Comparison of ENCODE assay signal across 10 cellular contexts in the genomic region with DNA sequence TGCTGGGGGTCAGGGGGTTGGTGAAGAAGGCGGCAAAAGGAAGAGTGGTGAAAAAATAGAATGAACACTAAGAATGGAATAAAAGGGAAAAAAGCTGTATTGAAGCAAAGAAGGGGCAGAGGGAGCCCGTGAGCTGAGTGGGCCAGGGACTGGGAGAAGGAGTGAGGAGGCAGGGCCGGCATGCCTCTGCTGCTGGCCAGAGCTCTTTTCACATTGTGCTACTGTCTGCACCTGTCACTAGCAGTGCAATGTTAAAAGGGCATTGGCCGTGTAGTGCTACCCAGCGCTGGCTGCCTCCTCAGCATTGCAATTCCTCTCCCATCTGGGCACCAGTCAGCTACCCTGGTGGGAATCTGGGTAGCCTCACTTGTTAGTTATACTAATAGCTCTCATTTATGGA. TPM values are rescaled to one million over a fixed set of nuclear protein-coding genes. Genes with fewer than 3 reads are reported as not detected.
DNase-seq lines count a peak whose midpoint lies in the region; ATAC-seq and TF ChIP-seq lines count a peak whose summit lies in the region.
"Had no signal": no experiment of that assay in that cellular context is flagged by ENCODE, and none has a peak within 500 bp of the region (broad histone marks: within the 10 kb centered on the region; RNA-seq: fewer than 3 reads in every experiment).

No MANE protein-coding gene starts in this region.

- DNase-seq in AG20443 (ENCODE audit: low spot score) (peak; percentile 56), left kidney (ENCODE audit: low read depth, low spot score) (peak; percentile 65), NCI-H345 treated with DMSO at 0.1 percent for 48 hours (lab: John Stamatoyannopoulos, UW; ENCODE audit: unreplicated experiment) (no peak)
- no peak for DNase-seq in activated T-helper 1 cell treated with anti-CD3 and anti-CD28 coated beads, Interleukin-12 subunit alpha, Interleukin-12 subunit beta, Interleukin-2, Interleukin-4 antibody, amounts not matched to agents 30 ng/mL and 10 ng/mL and 1 ng/mL, durations not matched to agents 14 hours and 24 hours and 36 hours (ENCODE audit: low spot score)
- DNase-seq in activated CD4-positive, alpha-beta T cell treated with anti-CD3 and anti-CD28 coated beads for 36 hours, result no peak
- DNase-seq in activated CD8-positive, alpha-beta T cell treated with anti-CD3 and anti-CD28 coated beads for 36 hours, result no peak
- DNase-seq: PC-9, tibial artery had no signal

- H3K9me3 Mint-ChIP-seq in activated T-helper 1 cell treated with anti-CD3 and anti-CD28 coated beads, Interleukin-12 subunit alpha, Interleukin-12 subunit beta, Interleukin-2, Interleukin-4 antibody, amounts not matched to agents 30 ng/mL and 10 ng/mL and 1 ng/mL, durations not matched to agents 14 hours and 24 hours and 36 hours, result no peaks in the 10 kb centered on the region
- no peaks in the 10 kb centered on the region for H3K9me3 Mint-ChIP-seq in activated CD4-positive, alpha-beta T cell treated with anti-CD3 and anti-CD28 coated beads for 36 hours (ENCODE audit: low read depth)
- H3K9me3 Mint-ChIP-seq in activated CD8-positive, alpha-beta T cell treated with anti-CD3 and anti-CD28 coated beads for 36 hours, result no peaks in the 10 kb centered on the region

- no peak overlapping the region for H3K27ac ChIP-seq in HEK293 (ENCODE audit: extremely low read depth, low read depth, low read length)
- H3K27ac ChIP-seq: PC-9, tibial artery had no signal

- POLR2A ChIA-PET in HEK293 (lab: Yijun Ruan, JAX), result interaction anchor here (0.8 to 1.4 kb wide), 7 partner anchors 16 to 295 kb away, joined by 3 to 6 read pairs (median 3); a partner anchor contains a TSS
- POLR2A ChIA-PET in activated CD4-positive, alpha-beta T cell treated with anti-CD3 and anti-CD28 coated beads for 36 hours (lab: Charles Lee), result interaction anchor here (0.7 kb wide), 1 partner anchor 73 kb away, joined by 3 read pairs; a partner anchor contains a TSS
- POLR2A ChIA-PET in activated CD8-positive, alpha-beta T cell treated with anti-CD3 and anti-CD28 coated beads for 36 hours (lab: Charles Lee), result interaction anchor here (1.0 to 3.8 kb wide), 4 partner anchors 8 to 94 kb away, joined by 3 to 33 read pairs (median 6); a partner anchor contains a TSS

- intact Hi-C loops in activated T-helper 1 cell treated with anti-CD3 and anti-CD28 coated beads, Interleukin-12 subunit alpha, Interleukin-12 subunit beta, Interleukin-2, Interleukin-4 antibody, amounts not matched to agents 30 ng/mL and 10 ng/mL and 1 ng/mL, durations not matched to agents 14 hours and 24 hours and 36 hours (cut with micrococcal nuclease), result loop anchor here (1.0 to 5.0 kb wide), 4 partner anchors 73 to 1911 kb away; no protein-coding TSS in a partner anchor
- intact Hi-C loops in activated CD4-positive, alpha-beta T cell treated with anti-CD3 and anti-CD28 coated beads for 36 hours (cut with DNase I, micrococcal nuclease), result loop anchor here (1.0 to 2.0 kb wide), 4 partner anchors 73 to 296 kb away; no protein-coding TSS in a partner anchor
- intact Hi-C loops in activated CD8-positive, alpha-beta T cell treated with anti-CD3 and anti-CD28 coated beads for 36 hours (cut with micrococcal nuclease), result loop anchor here (1.0 kb wide), 1 partner anchor 73 kb away; no protein-coding TSS in a partner anchor

- 0 out of 2 replicates have a peak, but pooled peaks have one; percentile 15 for TF ChIP-seq CTCF in HEK293 (tag by site-specific recombination; IDR thresholded peaks at IDR 0.05)
- TF ChIP-seq CTCF in activated CD8-positive, alpha-beta T cell treated with anti-CD3 and anti-CD28 coated beads for 36 hours (IDR thresholded peaks at IDR 0.05), result no peak

- H3K4me1 Mint-ChIP-seq in activated T-helper 1 cell treated with anti-CD3 and anti-CD28 coated beads, Interleukin-12 subunit alpha, Interleukin-12 subunit beta, Interleukin-2, Interleukin-4 antibody, amounts not matched to agents 30 ng/mL and 10 ng/mL and 1 ng/mL, durations not matched to agents 14 hours and 24 hours and 36 hours (ENCODE audit: low read depth), result peaks cover 24% of the 10 kb centered on the region
- peaks cover 10% of the 10 kb centered on the region for H3K4me1 Mint-ChIP-seq in activated CD4-positive, alpha-beta T cell treated with anti-CD3 and anti-CD28 coated beads for 36 hours
- peaks cover 19% of the 10 kb centered on the region for H3K4me1 Mint-ChIP-seq in activated CD8-positive, alpha-beta T cell treated with anti-CD3 and anti-CD28 coated beads for 36 hours (ENCODE audit: low read depth)

- H3K27ac Mint-ChIP-seq in activated T-helper 1 cell treated with anti-CD3 and anti-CD28 coated beads, Interleukin-12 subunit alpha, Interleukin-12 subunit beta, Interleukin-2, Interleukin-4 antibody, amounts not matched to agents 30 ng/mL and 10 ng/mL and 1 ng/mL, durations not matched to agents 14 hours and 24 hours and 36 hours, result peak overlapping the region; percentile 36
- no peak overlapping the region for H3K27ac Mint-ChIP-seq in activated CD4-positive, alpha-beta T cell treated with anti-CD3 and anti-CD28 coated beads for 36 hours
- H3K27ac Mint-ChIP-seq in activated CD8-positive, alpha-beta T cell treated with anti-CD3 and anti-CD28 coated beads for 36 hours, result no peak overlapping the region

- no peaks in the 10 kb centered on the region for H3K9me3 ChIP-seq in HEK293 (ENCODE audit: control insufficient read depth, insufficient read depth, low read depth, low read length)
- H3K9me3 ChIP-seq: tibial artery had no signal

- H3K27me3 Mint-ChIP-seq in activated T-helper 1 cell treated with anti-CD3 and anti-CD28 coated beads, Interleukin-12 subunit alpha, Interleukin-12 subunit beta, Interleukin-2, Interleukin-4 antibody, amounts not matched to agents 30 ng/mL and 10 ng/mL and 1 ng/mL, durations not matched to agents 14 hours and 24 hours and 36 hours (ENCODE audit: insufficient read depth), result peaks cover 24% of the 10 kb centered on the region
- peaks cover 19% of the 10 kb centered on the region for H3K27me3 Mint-ChIP-seq in activated CD4-positive, alpha-beta T cell treated with anti-CD3 and anti-CD28 coated beads for 36 hours
- peaks cover 38% of the 10 kb centered on the region for H3K27me3 Mint-ChIP-seq in activated CD8-positive, alpha-beta T cell treated with anti-CD3 and anti-CD28 coated beads for 36 hours

- CTCF ChIA-PET in HEK293 (lab: Yijun Ruan, JAX), result interaction anchor here (0.7 to 8.6 kb wide), 30 partner anchors 10 to 873 kb away, joined by 3 to 183 read pairs (median 5); a partner anchor contains a TSS
- CTCF ChIA-PET in activated CD4-positive, alpha-beta T cell treated with anti-CD3 and anti-CD28 coated beads for 36 hours (lab: Charles Lee), result interaction anchor here (0.5 to 7.3 kb wide), 27 partner anchors 10 to 296 kb away, joined by 3 to 118 read pairs (median 5); a partner anchor contains a TSS
- CTCF ChIA-PET in activated CD8-positive, alpha-beta T cell treated with anti-CD3 and anti-CD28 coated beads for 36 hours (lab: Charles Lee), result interaction anchor here (0.7 to 11.7 kb wide), 37 partner anchors 8 to 298 kb away, joined by 3 to 346 read pairs (median 5); a partner anchor contains a TSS

- no peaks in the 10 kb centered on the region for H3K36me3 Mint-ChIP-seq in activated T-helper 1 cell treated with anti-CD3 and anti-CD28 coated beads, Interleukin-12 subunit alpha, Interleukin-12 subunit beta, Interleukin-2, Interleukin-4 antibody, amounts not matched to agents 30 ng/mL and 10 ng/mL and 1 ng/mL, durations not matched to agents 14 hours and 24 hours and 36 hours (ENCODE audit: low read depth)
- H3K36me3 Mint-ChIP-seq in activated CD4-positive, alpha-beta T cell treated with anti-CD3 and anti-CD28 coated beads for 36 hours (ENCODE audit: low read depth), result no peaks in the 10 kb centered on the region
- no peaks in the 10 kb centered on the region for H3K36me3 Mint-ChIP-seq in activated CD8-positive, alpha-beta T cell treated with anti-CD3 and anti-CD28 coated beads for 36 hours (ENCODE audit: low read depth)

- no peak overlapping the region for H3K4me3 ChIP-seq in HEK293 (ENCODE audit: low read depth, low read length)
- H3K4me3 ChIP-seq: PC-9, tibial artery had no signal

- ATAC-seq in HG02973 (IDR thresholded peaks at IDR 0.05; ENCODE audit: unreplicated experiment), result no peak
- ATAC-seq in activated CD4-positive, alpha-beta T cell treated with anti-CD3 and anti-CD28 coated beads for 36 hours, result no peak
- ATAC-seq in activated CD8-positive, alpha-beta T cell treated with anti-CD3 and anti-CD28 coated beads for 36 hours, result no peak

- H3K4me1 ChIP-seq in HEK293 (ENCODE audit: control insufficient read depth, insufficient read depth, low read length), result no peaks in the 10 kb centered on the region; the same call in 1 of the 2 replicates

- H3K36me3 ChIP-seq in HEK293 (ENCODE audit: control insufficient read depth in 2 of 2, insufficient read depth in 1 of 2, low read length in 2 of 2), result no peaks in the 10 kb centered on the region
- H3K36me3 ChIP-seq: tibial artery had no signal

- H3K4me3 Mint-ChIP-seq in activated T-helper 1 cell treated with anti-CD3 and anti-CD28 coated beads, Interleukin-12 subunit alpha, Interleukin-12 subunit beta, Interleukin-2, Interleukin-4 antibody, amounts not matched to agents 30 ng/mL and 10 ng/mL and 1 ng/mL, durations not matched to agents 14 hours and 24 hours and 36 hours, result no peak overlapping the region
- H3K4me3 Mint-ChIP-seq in activated CD4-positive, alpha-beta T cell treated with anti-CD3 and anti-CD28 coated beads for 36 hours, result no peak overlapping the region
- no peak overlapping the region for H3K4me3 Mint-ChIP-seq in activated CD8-positive, alpha-beta T cell treated with anti-CD3 and anti-CD28 coated beads for 36 hours

RNA-seq across cellular contexts. Expression of a gene that starts 8.7 kb away (rescaled TPM):
- 0.26 and 0.39 TPM in 2 replicates for total RNA-seq in activated T-helper 1 cell treated with anti-CD3 and anti-CD28 coated beads, Interleukin-12 subunit alpha, Interleukin-12 subunit beta, Interleukin-2, Interleukin-4 antibody, amounts not matched to agents 30 ng/mL and 10 ng/mL and 1 ng/mL, durations not matched to agents 14 hours and 24 hours and 36 hours
- under 1 TPM; 0.43 to 0.47 TPM for total RNA-seq in activated CD4-positive, alpha-beta T cell treated with anti-CD3 and anti-CD28 coated beads for 36 hours
- under 1 TPM; 0.43 to 0.54 TPM for total RNA-seq in activated CD8-positive, alpha-beta T cell treated with anti-CD3 and anti-CD28 coated beads for 36 hours

RNA-seq across cellular contexts. Expression of a gene that starts 16.6 kb away (rescaled TPM):
- total RNA-seq in activated T-helper 1 cell treated with anti-CD3 and anti-CD28 coated beads, Interleukin-12 subunit alpha, Interleukin-12 subunit beta, Interleukin-2, Interleukin-4 antibody, amounts not matched to agents 30 ng/mL and 10 ng/mL and 1 ng/mL, durations not matched to agents 14 hours and 24 hours and 36 hours, result 17.8 and 19.1 TPM in 2 replicates
- 10 to 100 TPM; 11.9 to 15.9 TPM for total RNA-seq in activated CD4-positive, alpha-beta T cell treated with anti-CD3 and anti-CD28 coated beads for 36 hours
- 10 to 100 TPM; 16.2 to 16.9 TPM for total RNA-seq in activated CD8-positive, alpha-beta T cell treated with anti-CD3 and anti-CD28 coated beads for 36 hours

RNA-seq across cellular contexts. Expression of a gene that starts 26.9 kb away (rescaled TPM):
- 78.4 and 79.1 TPM in 2 replicates for total RNA-seq in activated T-helper 1 cell treated with anti-CD3 and anti-CD28 coated beads, Interleukin-12 subunit alpha, Interleukin-12 subunit beta, Interleukin-2, Interleukin-4 antibody, amounts not matched to agents 30 ng/mL and 10 ng/mL and 1 ng/mL, durations not matched to agents 14 hours and 24 hours and 36 hours
- total RNA-seq in activated CD4-positive, alpha-beta T cell treated with anti-CD3 and anti-CD28 coated beads for 36 hours, result 10 to 100 TPM; 46.2 to 60.0 TPM
- 10 to 100 TPM; 53.7 to 54.8 TPM for total RNA-seq in activated CD8-positive, alpha-beta T cell treated with anti-CD3 and anti-CD28 coated beads for 36 hours

RNA-seq across cellular contexts. Expression of a gene that starts 43.5 kb away (rescaled TPM):
- total RNA-seq in activated T-helper 1 cell treated with anti-CD3 and anti-CD28 coated beads, Interleukin-12 subunit alpha, Interleukin-12 subunit beta, Interleukin-2, Interleukin-4 antibody, amounts not matched to agents 30 ng/mL and 10 ng/mL and 1 ng/mL, durations not matched to agents 14 hours and 24 hours and 36 hours, result not detected in 2 replicates
- under 1 TPM; 0.51 to 0.87 TPM for total RNA-seq in activated CD4-positive, alpha-beta T cell treated with anti-CD3 and anti-CD28 coated beads for 36 hours
- not detected for total RNA-seq in activated CD8-positive, alpha-beta T cell treated with anti-CD3 and anti-CD28 coated beads for 36 hours

Comparison
In these comparisons a context has a peak if more than half of its experiments do, and no peak if none do; other contexts are left out.
1. DNase-seq: peak in AG20443 (single experiment) and left kidney (single experiment); none in activated T-helper 1 cell treated with anti-CD3 and anti-CD28 coated beads, Interleukin-12 subunit alpha, Interleukin-12 subunit beta, Interleukin-2, Interleukin-4 antibody, amounts not matched to agents 30 ng/mL and 10 ng/mL and 1 ng/mL, durations not matched to agents 14 hours and 24 hours and 36 hours (single experiment), NCI-H345 treated with DMSO at 0.1 percent for 48 hours (single experiment), activated CD4-positive, alpha-beta T cell treated with anti-CD3 and anti-CD28 coated beads for 36 hours (single experiment) and activated CD8-positive, alpha-beta T cell treated with anti-CD3 and anti-CD28 coated beads for 36 hours (single experiment).